Comparison of ENCODE assay signal across 1 cellular context in the genomic region with DNA sequence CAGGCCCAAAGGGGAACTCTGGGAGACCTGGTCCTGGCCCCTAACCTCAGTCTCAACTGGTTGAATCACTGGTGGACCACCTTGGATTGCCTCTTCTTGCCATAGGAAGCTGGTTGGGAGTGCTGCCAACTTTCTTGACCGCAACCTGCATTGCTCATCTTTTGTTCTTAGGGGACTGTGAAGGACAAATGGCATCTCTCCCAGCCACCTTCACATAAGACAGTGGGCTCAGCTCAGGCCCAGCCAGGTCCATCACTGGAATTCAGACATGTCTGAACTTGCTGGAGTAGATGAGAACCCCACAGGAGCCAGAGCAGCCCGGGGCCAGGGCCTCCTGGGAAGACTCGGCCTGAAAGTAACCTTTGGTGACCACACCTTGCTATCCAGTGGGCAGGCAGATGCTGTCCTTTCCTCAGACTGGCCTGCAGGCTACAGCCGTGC.
TF ChIP-seq lines count a peak whose summit lies in the region.

No MANE protein-coding gene starts in this region.

TF ChIP-seq in WTC11, 78 proteins besides CTCF, POLR2A, EP300 and RAD21 (continued from another document):
- TF ChIP-seq ZBTB43 (CRISPR knock-in tag; IDR thresholded peaks at IDR 0.05), result no peak
- no peak for TF ChIP-seq MYBL2 (CRISPR knock-in tag; IDR thresholded peaks at IDR 0.05)
- no peak for TF ChIP-seq CBFB (CRISPR knock-in tag; IDR thresholded peaks at IDR 0.05; ENCODE audit: low read depth)
- no peak for TF ChIP-seq ZBTB21 (CRISPR knock-in tag; IDR thresholded peaks at IDR 0.05; ENCODE audit: borderline replicate concordance)
- TF ChIP-seq, protein P1, sequence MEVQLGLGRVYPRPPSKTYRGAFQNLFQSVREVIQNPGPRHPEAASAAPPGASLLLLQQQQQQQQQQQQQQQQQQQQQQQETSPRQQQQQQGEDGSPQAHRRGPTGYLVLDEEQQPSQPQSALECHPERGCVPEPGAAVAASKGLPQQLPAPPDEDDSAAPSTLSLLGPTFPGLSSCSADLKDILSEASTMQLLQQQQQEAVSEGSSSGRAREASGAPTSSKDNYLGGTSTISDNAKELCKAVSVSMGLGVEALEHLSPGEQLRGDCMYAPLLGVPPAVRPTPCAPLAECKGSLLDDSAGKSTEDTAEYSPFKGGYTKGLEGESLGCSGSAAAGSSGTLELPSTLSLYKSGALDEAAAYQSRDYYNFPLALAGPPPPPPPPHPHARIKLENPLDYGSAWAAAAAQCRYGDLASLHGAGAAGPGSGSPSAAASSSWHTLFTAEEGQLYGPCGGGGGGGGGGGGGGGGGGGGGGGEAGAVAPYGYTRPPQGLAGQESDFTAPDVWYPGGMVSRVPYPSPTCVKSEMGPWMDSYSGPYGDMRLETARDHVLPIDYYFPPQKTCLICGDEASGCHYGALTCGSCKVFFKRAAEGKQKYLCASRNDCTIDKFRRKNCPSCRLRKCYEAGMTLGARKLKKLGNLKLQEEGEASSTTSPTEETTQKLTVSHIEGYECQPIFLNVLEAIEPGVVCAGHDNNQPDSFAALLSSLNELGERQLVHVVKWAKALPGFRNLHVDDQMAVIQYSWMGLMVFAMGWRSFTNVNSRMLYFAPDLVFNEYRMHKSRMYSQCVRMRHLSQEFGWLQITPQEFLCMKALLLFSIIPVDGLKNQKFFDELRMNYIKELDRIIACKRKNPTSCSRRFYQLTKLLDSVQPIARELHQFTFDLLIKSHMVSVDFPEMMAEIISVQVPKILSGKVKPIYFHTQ (CRISPR knock-in tag; IDR thresholded peaks at IDR 0.05), result no peak
- TF ChIP-seq GABPB1 (CRISPR knock-in tag; IDR thresholded peaks at IDR 0.05), result no peak
- TF ChIP-seq ZNF425 (CRISPR knock-in tag; conservative IDR thresholded peaks at IDR 0.05), result no peak
- no peak for TF ChIP-seq TEAD1 (CRISPR knock-in tag; IDR thresholded peaks at IDR 0.05)
